ENCODE assay signal across 29 cellular contexts in genomic region chr3:163474766-163475165, GRCh38.
"Had no signal": no experiment of that assay in that cellular context is flagged by ENCODE, and none has a peak within 500 bp of the region (broad histone marks: within the 10 kb centered on the region; RNA-seq: fewer than 3 reads in every experiment).

No MANE protein-coding gene starts in this region.

- ATAC-seq: activated CD4-positive, CD25-positive, alpha-beta regulatory T cell treated with anti-CD3 and anti-CD28 coated beads, Interleukin-2, amount 50 U/mL, for 24 hours; activated CD8-positive, alpha-beta T cell treated with anti-CD3 and anti-CD28 coated beads for 36 hours; activated T-cell treated with anti-CD3 and anti-CD28 coated beads, Interleukin-2, amount 50 U/mL, for 4 hours; activated T-helper 17 cell treated with anti-CD3 and anti-CD28 coated beads, Interleukin-2, amount 50 U/mL, for 72 hours; effector memory CD8-positive, alpha-beta T cell; foreskin keratinocyte; gastrocnemius medialis; heart left ventricle; T-helper 17 cell had no signal

- H3K4me1 ChIP-seq: esophagus muscularis mucosa, foreskin keratinocyte, gastrocnemius medialis, heart left ventricle had no signal

- H3K36me3 ChIP-seq: brain microvascular endothelial cell, esophagus muscularis mucosa, gastrocnemius medialis, heart left ventricle, WERI-Rb-1 had no signal

- H3K27me3 ChIP-seq: brain microvascular endothelial cell, esophagus muscularis mucosa, foreskin keratinocyte, gastrocnemius medialis, heart left ventricle had no signal

- H3K9me3 ChIP-seq: esophagus muscularis mucosa, gastrocnemius medialis had no signal

- DNase-seq: activated B cell treated with CpG ODN at 0.5 μM for 24 hours; activated CD4-positive, alpha-beta T cell treated with anti-CD3 and anti-CD28 coated beads for 48 hours; activated CD4-positive, alpha-beta T cell treated with anti-CD3 and anti-CD28 coated beads, Interleukin-2, amount 50 U/mL, for 1 hour; activated CD4-positive, alpha-beta T cell treated with anti-CD3 and anti-CD28 coated beads, Interleukin-2, amount 50 U/mL, for 48 hours; activated CD8-positive, alpha-beta memory T cell treated with anti-CD3 and anti-CD28 coated beads for 24 hours; activated CD8-positive, alpha-beta T cell treated with anti-CD3 and anti-CD28 coated beads for 36 hours; activated effector memory CD4-positive, alpha-beta T cell treated with Interleukin-2 at 50 U/mL for 16 hours; activated gamma-delta T cell treated with Interleukin-2 at 50 U/mL for 16 hours; activated naive CD4-positive, alpha-beta T cell treated with anti-CD3 and anti-CD28 coated beads, Interleukin-2, amount 50 U/mL, for 16 hours; activated naive CD4-positive, alpha-beta T cell treated with Interleukin-2 at 50 U/mL for 16 hours; activated T-cell treated with anti-CD3 and anti-CD28 coated beads, Interleukin-2, amount 50 U/mL, for 4 hours; amniotic stem cell; anterior cingulate cortex; brain microvascular endothelial cell; cortex of kidney; dermis blood vessel endothelial cell; effector CD4-positive, alpha-beta T cell; effector memory CD8-positive, alpha-beta T cell; erythroblast; foreskin keratinocyte; gastrocnemius medialis; glutamatergic neuron; heart left ventricle; T-helper 17 cell; T1000; WERI-Rb-1 had no signal

- H3K27ac ChIP-seq: brain microvascular endothelial cell, esophagus muscularis mucosa, foreskin keratinocyte, gastrocnemius medialis, heart left ventricle, WERI-Rb-1 had no signal

- H3K4me3 ChIP-seq: esophagus muscularis mucosa, gastrocnemius medialis, heart left ventricle had no signal
